In genomic region chr7:42337225-42337905, GRCh38 we compare ENCODE assay signal across 28 cellular contexts.
"Had no signal": no experiment of that assay in that cellular context is flagged by ENCODE, and none has a peak within 500 bp of the region (broad histone marks: within the 10 kb centered on the region; RNA-seq: fewer than 3 reads in every experiment).

No MANE protein-coding gene starts in this region.

- H3K9me3 ChIP-seq: neutrophil, right lobe of liver, testis had no signal

- H3K9me3 Mint-ChIP-seq: type B pancreatic cell had no signal

- H3K9ac ChIP-seq: parathyroid adenoma had no signal

- H3K36me3 Mint-ChIP-seq: activated naive CD8-positive, alpha-beta T cell treated with anti-CD3 and anti-CD28 coated beads for 36 hours; memory B cell; stimulated activated effector memory CD8-positive, alpha-beta T cell treated with anti-CD3 and anti-CD28 coated beads, Interleukin-12 subunit alpha, Interleukin-12 subunit beta, amount 100 ng/mL, for 72 hours; type B pancreatic cell had no signal

- H3K27me3 ChIP-seq: cardiac muscle cell, esophagus muscularis mucosa, gastroesophageal sphincter, neutrophil, right lobe of liver, testis had no signal

- H3K4me1 Mint-ChIP-seq: activated naive CD8-positive, alpha-beta T cell treated with anti-CD3 and anti-CD28 coated beads for 36 hours; memory B cell; naive thymus-derived CD4-positive, alpha-beta T cell; stimulated activated effector memory CD8-positive, alpha-beta T cell treated with anti-CD3 and anti-CD28 coated beads, Interleukin-12 subunit alpha, Interleukin-12 subunit beta, amount 100 ng/mL, for 72 hours had no signal

- H3K4me1 ChIP-seq: parathyroid adenoma, right lobe of liver, testis had no signal

- DNase-seq: activated CD4-positive, alpha-beta T cell treated with anti-CD3 and anti-CD28 coated beads, Interleukin-2, amount 50 U/mL, for 4 hours; activated CD8-positive, alpha-beta memory T cell treated with anti-CD3 and anti-CD28 coated beads for 24 hours; activated CD8-positive, alpha-beta memory T cell treated with anti-CD3 and anti-CD28 coated beads, Interleukin-2, amount 50 U/mL, for 4 hours; activated naive CD4-positive, alpha-beta T cell; activated naive CD8-positive, alpha-beta T cell treated with anti-CD3 and anti-CD28 coated beads for 36 hours; activated T-cell treated with anti-CD3 and anti-CD28 coated beads, Interleukin-2, amount 50 U/mL, for 4 hours; amygdala; effector CD4-positive, alpha-beta T cell; head of caudate nucleus; hypothalamus; islet precursor cell; left colon; naive thymus-derived CD4-positive, alpha-beta T cell; right lobe of liver; SIG-M5; stimulated activated CD4-positive, alpha-beta T cell treated with anti-CD3 and anti-CD28 coated beads, Interleukin-2, amount 100 ng/mL, for 24 hours; testis had no signal

- H3K4me3 ChIP-seq: cardiac muscle cell, esophagus muscularis mucosa, gastroesophageal sphincter, right lobe of liver, skin epidermis, testis had no signal

- H3K27me3 Mint-ChIP-seq: activated naive CD8-positive, alpha-beta T cell treated with anti-CD3 and anti-CD28 coated beads for 36 hours; memory B cell; naive thymus-derived CD4-positive, alpha-beta T cell; type B pancreatic cell had no signal

- FAIRE-seq: endothelial cell of umbilical vein had no signal

- H3K27ac ChIP-seq: cardiac muscle cell, esophagus muscularis mucosa, neutrophil, parathyroid adenoma, right lobe of liver, testis had no signal

- H3K79me2 ChIP-seq: parathyroid adenoma had no signal

- H3K36me3 ChIP-seq: cardiac muscle cell, esophagus muscularis mucosa, gastroesophageal sphincter, neutrophil, right lobe of liver had no signal

- H3K4me3 Mint-ChIP-seq: activated naive CD8-positive, alpha-beta T cell treated with anti-CD3 and anti-CD28 coated beads for 36 hours; activated T-cell treated with anti-CD3 and anti-CD28 coated beads, Interleukin-2, amount 50 U/mL, for 4 hours; memory B cell; naive thymus-derived CD4-positive, alpha-beta T cell; stimulated activated effector memory CD8-positive, alpha-beta T cell treated with anti-CD3 and anti-CD28 coated beads, Interleukin-12 subunit alpha, Interleukin-12 subunit beta, amount 100 ng/mL, for 72 hours had no signal

- H3K27ac Mint-ChIP-seq: activated naive CD8-positive, alpha-beta T cell treated with anti-CD3 and anti-CD28 coated beads for 36 hours; activated T-helper 2 cell treated with anti-CD3 and anti-CD28 coated beads, Interferon-gamma antibody, Interleukin-2, Interleukin-4, amounts not matched to agents 10 μg/mL and 5 μg/mL and 100 μg/mL, durations not matched to agents 14 hours and 24 hours and 36 hours; memory B cell; stimulated activated effector memory CD8-positive, alpha-beta T cell treated with anti-CD3 and anti-CD28 coated beads, Interleukin-12 subunit alpha, Interleukin-12 subunit beta, amount 100 ng/mL, for 72 hours had no signal

- H2AFZ ChIP-seq: parathyroid adenoma had no signal
